Comparison of ENCODE assay signal across 8 cellular contexts in the genomic region with DNA sequence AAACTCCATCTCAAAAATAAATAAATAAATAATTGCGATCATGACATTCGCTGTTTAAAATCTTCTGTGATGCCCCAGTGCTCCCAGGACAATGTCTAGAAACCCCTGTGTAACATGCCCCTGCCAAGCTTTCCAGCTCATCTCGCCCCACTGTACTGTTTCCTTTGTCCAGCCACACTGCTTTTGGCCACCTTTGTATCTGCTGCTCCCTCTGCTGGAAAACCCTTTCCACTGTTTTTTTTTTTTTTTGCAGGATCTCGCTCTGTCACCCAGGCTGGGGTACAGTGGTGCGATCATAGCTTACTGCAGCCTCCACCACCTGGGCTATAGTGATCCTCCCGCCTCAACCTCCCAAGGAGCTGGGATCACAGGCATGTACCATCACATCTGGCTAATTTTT. TPM values are rescaled to one million over a fixed set of nuclear protein-coding genes. Genes with fewer than 3 reads are reported as not detected.
A peak's percentile ranks its signal among the peaks of the same experiment; 100 is the strongest.
DNase-seq lines count a peak whose midpoint lies in the region; ATAC-seq, FAIRE-seq and TF ChIP-seq lines count a peak whose summit lies in the region.
"Had no signal": no experiment of that assay in that cellular context is flagged by ENCODE, and none has a peak within 500 bp of the region (broad histone marks: within the 10 kb centered on the region; RNA-seq: fewer than 3 reads in every experiment).

No MANE protein-coding gene starts in this region.

- intact Hi-C loops in endothelial cell of umbilical vein (cut with micrococcal nuclease): no loop called here

- peaks cover 7 to 11% of the 10 kb centered on the region in 2 experiments for H3K36me3 ChIP-seq in endothelial cell of umbilical vein (ENCODE audit: control insufficient read depth in 2 of 2, extremely low read depth in 1 of 2, insufficient read depth in 2 of 2, low read length in 2 of 2)

- peaks cover 49% of the 10 kb centered on the region for H3K79me2 ChIP-seq in endothelial cell of umbilical vein (ENCODE audit: control insufficient read depth, insufficient read depth, low read length)

- DNase-seq in AG09309 (ENCODE audit: low read depth) (no peak), endothelial cell of umbilical vein (ENCODE audit: low read depth, low spot score) (no peak)
- DNase-seq: activated CD4-positive, CD25-positive, alpha-beta regulatory T cell; NCI-H1105 had no signal

- no peak overlapping the region for H3K4me2 ChIP-seq in endothelial cell of umbilical vein (ENCODE audit: insufficient read depth, low read length)

- no peak for ATAC-seq in GM19463 (IDR thresholded peaks at IDR 0.05; ENCODE audit: unreplicated experiment)
- ATAC-seq in HG03175 (IDR thresholded peaks at IDR 0.05; ENCODE audit: unreplicated experiment): no peak
- ATAC-seq in HG03039 (IDR thresholded peaks at IDR 0.05; ENCODE audit: unreplicated experiment): no peak

- TF ChIP-seq CTCF in AG09309 (IDR thresholded peaks at IDR 0.05; ENCODE audit: control insufficient read depth, insufficient read depth, low read depth, low read length, missing control alignments) (peak; percentile 45), LNCAP (IDR thresholded peaks at IDR 0.05) (peak; percentile 21; the same call in 1 of the 2 replicates), endothelial cell of umbilical vein (IDR thresholded peaks at IDR 0.05; ENCODE audit: extremely low read depth in 1 of 2, insufficient read depth in 1 of 2, low read depth in 1 of 2, low read length in 2 of 2) (peak; percentile 28 to 39)

- H3K9me3 ChIP-seq in endothelial cell of umbilical vein (replicated peaks; ENCODE audit: control insufficient read depth, insufficient read depth, low read length): no peaks in the 10 kb centered on the region

- H3K27me3 ChIP-seq in endothelial cell of umbilical vein (ENCODE audit: control insufficient read depth in 2 of 2, insufficient read depth in 2 of 2, low read length in 2 of 2): no peaks in the 10 kb centered on the region

- H3K4me1 ChIP-seq in endothelial cell of umbilical vein (ENCODE audit: control insufficient read depth, extremely low read depth, insufficient read depth, low read length): peaks cover 23% of the 10 kb centered on the region

- no TSS peak for BruUV-seq in endothelial cell of umbilical vein (replicated peaks; lab: Mats Ljungman, UMichigan)

- H4K20me1 ChIP-seq in endothelial cell of umbilical vein (replicated peaks; ENCODE audit: control insufficient read depth, extremely low read depth, insufficient read depth, low read length): no peaks in the 10 kb centered on the region

- CTCF ChIA-PET in endothelial cell of umbilical vein (lab: Charles Lee): interaction anchor here (0.6 to 1.7 kb wide), 12 partner anchors 11 to 129 kb away, joined by 3 to 15 read pairs (median 4); a partner anchor contains a TSS

- H3K4me3 ChIP-seq in AG09309 (ENCODE audit: control insufficient read depth, low read depth, low read length) (no peak overlapping the region), endothelial cell of umbilical vein (replicated peaks in 1 of 3; ENCODE audit: insufficient read depth in 1 of 3, low read depth in 1 of 3, low read length in 3 of 3) (no peak overlapping the region)

- no peak for TF ChIP-seq POLR2A in endothelial cell of umbilical vein (IDR thresholded peaks at IDR 0.05; ENCODE audit: low read depth, low read length)

- H3K27ac ChIP-seq in endothelial cell of umbilical vein (ENCODE audit: insufficient read depth, low read depth, low read length): no peak overlapping the region

- dilution Hi-C loops in endothelial cell of umbilical vein (cut with MboI; ENCODE audit: extremely low pct_ligation_motif_present, low sequenced_read_pairs): no loop called here

- no peak overlapping the region for H2AFZ ChIP-seq in endothelial cell of umbilical vein (ENCODE audit: low read depth, low read length)

- no peak for FAIRE-seq in endothelial cell of umbilical vein (lab: Jason Lieb, UNC)

- H3K9me1 ChIP-seq in endothelial cell of umbilical vein (replicated peaks; ENCODE audit: control insufficient read depth, extremely low read depth, insufficient read depth, low read length): no peaks in the 10 kb centered on the region

- POLR2A ChIA-PET in endothelial cell of umbilical vein (lab: Charles Lee): interaction anchor here (1.0 kb wide), 1 partner anchor 126 kb away, joined by 3 read pairs; no protein-coding TSS in a partner anchor

- H3K9ac ChIP-seq in endothelial cell of umbilical vein (replicated peaks; ENCODE audit: extremely low read depth, insufficient read depth, low read length): no peak overlapping the region

TF ChIP-seq in endothelial cell of umbilical vein, 7 proteins besides CTCF, POLR2A, EP300 and RAD21:
- TF ChIP-seq JUN (IDR thresholded peaks at IDR 0.05; ENCODE audit: borderline replicate concordance, insufficient read depth, insufficient read length, low read depth) (no peak), GATA2 (IDR thresholded peaks at IDR 0.05; ENCODE audit: insufficient read depth, insufficient read length, low read depth, low read length) (no peak), EZH2 (IDR thresholded peaks at IDR 0.05; ENCODE audit: borderline replicate concordance, low read depth, low read length, severe bottlenecking) (no peak), FOS (IDR thresholded peaks at IDR 0.05; ENCODE audit: borderline replicate concordance, insufficient read depth, low read length) (no peak), POLR2AphosphoS5 (IDR thresholded peaks at IDR 0.05; ENCODE audit: insufficient read depth, low read depth, low read length) (no peak), MYC (IDR thresholded peaks at IDR 0.05; ENCODE audit: low read depth, low read length) (no peak)
- TF ChIP-seq, protein P1, sequence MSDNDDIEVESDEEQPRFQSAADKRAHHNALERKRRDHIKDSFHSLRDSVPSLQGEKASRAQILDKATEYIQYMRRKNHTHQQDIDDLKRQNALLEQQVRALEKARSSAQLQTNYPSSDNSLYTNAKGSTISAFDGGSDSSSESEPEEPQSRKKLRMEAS (IDR thresholded peaks at IDR 0.05; ENCODE audit: insufficient read depth, insufficient read length): no peak

RNA-seq across cellular contexts. Expression of a gene that starts 7.5 kb away (rescaled TPM):
- 62.9 and 82.0 TPM in 2 replicates for total RNA-seq in endothelial cell of umbilical vein
- polyA plus RNA-seq in endothelial cell of umbilical vein: 60.2 and 66.3 TPM in 2 replicates
- polyA plus RNA-seq in endothelial cell of umbilical vein (2011; cell fraction: cytosol; rRNA removed): 69.1 and 72.2 TPM in 2 replicates
- 54.9 and 66.5 TPM in 2 replicates for polyA plus RNA-seq in endothelial cell of umbilical vein (2011; cell fraction: nucleus; rRNA removed)
- polyA plus RNA-seq in endothelial cell of umbilical vein (2012): 88.6 and 102 TPM in 2 replicates
- polyA minus RNA-seq in endothelial cell of umbilical vein: 25.4 and 28.6 TPM in 2 replicates
- polyA minus RNA-seq in endothelial cell of umbilical vein (2011; cell fraction: cytosol; rRNA and poly(A)+ RNA removed): 24.4 TPM
- 11.5 and 13.6 TPM in 2 replicates for polyA minus RNA-seq in endothelial cell of umbilical vein (2011; cell fraction: nucleus; rRNA and poly(A)+ RNA removed)

RNA-seq across cellular contexts. Expression of a gene that starts 22.8 kb away (rescaled TPM):
- total RNA-seq in endothelial cell of umbilical vein: 6.7 and 7.5 TPM in 2 replicates
- 5.0 and 7.7 TPM in 2 replicates for polyA plus RNA-seq in endothelial cell of umbilical vein
- 4.3 and 6.2 TPM in 2 replicates for polyA plus RNA-seq in endothelial cell of umbilical vein (2011; cell fraction: cytosol; rRNA removed)
- 1.9 and 2.5 TPM in 2 replicates for polyA plus RNA-seq in endothelial cell of umbilical vein (2011; cell fraction: nucleus; rRNA removed)
- 4.9 and 10.7 TPM in 2 replicates for polyA plus RNA-seq in endothelial cell of umbilical vein (2012)
- polyA minus RNA-seq in endothelial cell of umbilical vein: 3.6 and 4.3 TPM in 2 replicates
- not detected for polyA minus RNA-seq in endothelial cell of umbilical vein (2011; cell fraction: cytosol; rRNA and poly(A)+ RNA removed)
- polyA minus RNA-seq in endothelial cell of umbilical vein (2011; cell fraction: nucleus; rRNA and poly(A)+ RNA removed): 0.19 and 0.63 TPM in 2 replicates

RNA-seq across cellular contexts. Expression of a gene that starts 43.1 kb away (rescaled TPM):
- total RNA-seq in endothelial cell of umbilical vein: 51.8 and 56.2 TPM in 2 replicates
- 29.2 and 30.7 TPM in 2 replicates for polyA plus RNA-seq in endothelial cell of umbilical vein
- polyA plus RNA-seq in endothelial cell of umbilical vein (2011; cell fraction: cytosol; rRNA removed): 36.3 and 53.6 TPM in 2 replicates
- 16.4 and 19.4 TPM in 2 replicates for polyA plus RNA-seq in endothelial cell of umbilical vein (2011; cell fraction: nucleus; rRNA removed)
- polyA plus RNA-seq in endothelial cell of umbilical vein (2012): 36.4 and 59.1 TPM in 2 replicates
- 6.9 and 13.4 TPM in 2 replicates for polyA minus RNA-seq in endothelial cell of umbilical vein
- 2.5 TPM for polyA minus RNA-seq in endothelial cell of umbilical vein (2011; cell fraction: cytosol; rRNA and poly(A)+ RNA removed)
- polyA minus RNA-seq in endothelial cell of umbilical vein (2011; cell fraction: nucleus; rRNA and poly(A)+ RNA removed): 5.4 and 7.9 TPM in 2 replicates

RNA-seq across cellular contexts. Expression of a gene that starts 50.6 kb away (rescaled TPM):
- total RNA-seq in endothelial cell of umbilical vein: 0.27 and 0.32 TPM in 2 replicates
- 0.13 and 0.17 TPM in 2 replicates for polyA plus RNA-seq in endothelial cell of umbilical vein
- 0.08 and 0.13 TPM in 2 replicates for polyA plus RNA-seq in endothelial cell of umbilical vein (2011; cell fraction: cytosol; rRNA removed)
- 0.76 and 0.88 TPM in 2 replicates for polyA plus RNA-seq in endothelial cell of umbilical vein (2011; cell fraction: nucleus; rRNA removed)
- polyA plus RNA-seq in endothelial cell of umbilical vein (2012): 0.20 and 0.37 TPM in 2 replicates
- polyA minus RNA-seq in endothelial cell of umbilical vein: 0.15 and 0.22 TPM in 2 replicates
- not detected for polyA minus RNA-seq in endothelial cell of umbilical vein (2011; cell fraction: cytosol; rRNA and poly(A)+ RNA removed)
- polyA minus RNA-seq in endothelial cell of umbilical vein (2011; cell fraction: nucleus; rRNA and poly(A)+ RNA removed): 0.29 and 0.34 TPM in 2 replicates

RNA-seq across cellular contexts. Expression of a gene that starts 53.4 kb away (rescaled TPM):
- not detected in 2 replicates for total RNA-seq in endothelial cell of umbilical vein
- not detected in 2 replicates for polyA plus RNA-seq in endothelial cell of umbilical vein
- polyA plus RNA-seq in endothelial cell of umbilical vein (2011; cell fraction: cytosol; rRNA removed): not detected in 2 replicates
- not detected in 2 replicates for polyA plus RNA-seq in endothelial cell of umbilical vein (2011; cell fraction: nucleus; rRNA removed)
- not detected in 2 replicates for polyA plus RNA-seq in endothelial cell of umbilical vein (2012)
- not detected in 2 replicates for polyA minus RNA-seq in endothelial cell of umbilical vein
- polyA minus RNA-seq in endothelial cell of umbilical vein (2011; cell fraction: cytosol; rRNA and poly(A)+ RNA removed): not detected
- polyA minus RNA-seq in endothelial cell of umbilical vein (2011; cell fraction: nucleus; rRNA and poly(A)+ RNA removed): not detected in 2 replicates
